ENCODE assay signal across 9 cellular contexts in genomic region chr4:56530269-56531148, GRCh38. TPM values are rescaled to one million over a fixed set of nuclear protein-coding genes. Genes with fewer than 3 reads are reported as not detected.
DNase-seq lines count a peak whose midpoint lies in the region; ATAC-seq and TF ChIP-seq lines count a peak whose summit lies in the region.
"Had no signal": no experiment of that assay in that cellular context is flagged by ENCODE, and none has a peak within 500 bp of the region (broad histone marks: within the 10 kb centered on the region; RNA-seq: fewer than 3 reads in every experiment).

No MANE protein-coding gene starts in this region.

- no peaks in the 10 kb centered on the region for H3K36me3 Mint-ChIP-seq in activated naive CD4-positive, alpha-beta T cell treated with anti-CD3 and anti-CD28 coated beads, Interleukin-2, amount 50 U/mL, for 24 hours

- intact Hi-C loops in ovary (cut with DNase I): no loop called here
- intact Hi-C loops in testis (cut with DNase I; ENCODE audit: low total_unique reads): no loop called here

- no peak for TF ChIP-seq POLR2A in ovary (IDR thresholded peaks at IDR 0.05)
- TF ChIP-seq POLR2A in testis (IDR thresholded peaks at IDR 0.05): no peak

- H3K27ac Mint-ChIP-seq in activated naive CD4-positive, alpha-beta T cell treated with anti-CD3 and anti-CD28 coated beads, Interleukin-2, amount 50 U/mL, for 24 hours: no peak overlapping the region

- peak overlapping the region; percentile 93 for H3K4me2 ChIP-seq in GM23248 (ENCODE audit: unreplicated experiment)

- H3K4me1 ChIP-seq in GM23248 (ENCODE audit: insufficient read depth) (no peaks in the 10 kb centered on the region), cardiac muscle cell (ENCODE audit: low read depth) (peaks cover 7% of the 10 kb centered on the region), ovary (ENCODE audit: insufficient read depth) (peaks cover 8% of the 10 kb centered on the region), testis (peaks cover 9% of the 10 kb centered on the region)

- H3K9me3 Mint-ChIP-seq in activated naive CD4-positive, alpha-beta T cell treated with anti-CD3 and anti-CD28 coated beads, Interleukin-2, amount 50 U/mL, for 24 hours: no peaks in the 10 kb centered on the region

- H3K27me3 ChIP-seq in GM23248 (replicated peaks; ENCODE audit: insufficient read depth) (peaks cover 25% of the 10 kb centered on the region), cardiac muscle cell (no peaks in the 10 kb centered on the region), ovary (no peaks in the 10 kb centered on the region), testis (no peaks in the 10 kb centered on the region)

- H3F3A ChIP-seq in GM23248 (ENCODE audit: insufficient read depth): no peaks in the 10 kb centered on the region

- H3K27ac ChIP-seq in GM23248 (no peak overlapping the region), cardiac muscle cell (no peak overlapping the region), ovary (no peak overlapping the region), testis (peak overlapping the region in 1 of 2 donors; percentile 62)
- H3K27ac ChIP-seq: epithelial cell of prostate had no signal

- ATAC-seq in SK-N-SH treated with all-trans-retinoic acid at 6 μM for 48 hours: peak; percentile 95

- H2AFZ ChIP-seq in GM23248: peak overlapping the region; percentile 91

- H3K4me3 Mint-ChIP-seq in activated naive CD4-positive, alpha-beta T cell treated with anti-CD3 and anti-CD28 coated beads, Interleukin-2, amount 50 U/mL, for 24 hours: peak overlapping the region; percentile 72

- H3K4me1 Mint-ChIP-seq in activated naive CD4-positive, alpha-beta T cell treated with anti-CD3 and anti-CD28 coated beads, Interleukin-2, amount 50 U/mL, for 24 hours: no peaks in the 10 kb centered on the region

- peak overlapping the region; percentile 70 for H3K4me3 ChIP-seq in GM23248
- H3K4me3 ChIP-seq in cardiac muscle cell: peak overlapping the region; percentile 46
- peak overlapping the region; percentile 61 for H3K4me3 ChIP-seq in ovary
- H3K4me3 ChIP-seq in testis: peak overlapping the region; percentile 68 to 75

- TF ChIP-seq CTCF in cardiac muscle cell (IDR thresholded peaks at IDR 0.05; ENCODE audit: low read depth, low read length) (no peak), ovary (IDR thresholded peaks at IDR 0.05) (no peak), testis (IDR thresholded peaks at IDR 0.05) (no peak)

- TF ChIP-seq EP300 in ovary (IDR thresholded peaks at IDR 0.05): no peak

- DNase-seq in DMS53 treated with DMSO at 0.1 percent for 48 hours (lab: John Stamatoyannopoulos, UW; ENCODE audit: unreplicated experiment) (peak; percentile 45), GM23248 (peak; percentile 90), LHCN-M2 (ENCODE audit: low read depth) (peak; percentile 62), cardiac muscle cell (ENCODE audit: low read depth in 1 of 2, low spot score in 1 of 2) (peak; percentile 87 to 93), ovary (peak; percentile 81 to 89 (median 83)), testis (peak; percentile 95)

- H3K9me3 ChIP-seq in GM23248 (ENCODE audit: low read depth) (no peaks in the 10 kb centered on the region), cardiac muscle cell (ENCODE audit: low read depth) (no peaks in the 10 kb centered on the region), ovary (no peaks in the 10 kb centered on the region), testis (no peaks in the 10 kb centered on the region)

- peak overlapping the region; percentile 65 for H3K9ac ChIP-seq in GM23248

- no peaks in the 10 kb centered on the region for H4K20me1 ChIP-seq in GM23248 (ENCODE audit: insufficient read depth)

- in situ Hi-C loops in GM23248 (cut with MboI): no loop called here

- H3K36me3 ChIP-seq in GM23248 (ENCODE audit: low read depth) (no peaks in the 10 kb centered on the region), cardiac muscle cell (no peaks in the 10 kb centered on the region), ovary (no peaks in the 10 kb centered on the region), testis (ENCODE audit: low read depth, missing control alignments) (no peaks in the 10 kb centered on the region)

- 3 to 4% methylated on average over 54 to 65 of the region's 68 CpGs for WGBS in GM23248 (ENCODE audit: low coverage in 1 of 2, low lambda C conversion rate in 2 of 2, missing lambda C conversion rate in 2 of 2), 2 experiments
- WGBS in ovary, 3 donors: 2 to 5% (median 4%) methylated on average over 39 to 68 of the region's 68 CpGs
- 3 to 9% methylated on average over 11 to 58 of the region's 68 CpGs for WGBS in testis, 2 donors

- H3K27me3 Mint-ChIP-seq in activated naive CD4-positive, alpha-beta T cell treated with anti-CD3 and anti-CD28 coated beads, Interleukin-2, amount 50 U/mL, for 24 hours: peaks cover 7% of the 10 kb centered on the region

- H3K79me2 ChIP-seq in GM23248 (ENCODE audit: insufficient read depth): no peaks in the 10 kb centered on the region

- H3K9me2 ChIP-seq in GM23248 (ENCODE audit: insufficient read depth): no peaks in the 10 kb centered on the region

TF ChIP-seq in SK-N-SH treated with all-trans-retinoic acid at 6 μM for 48 hours, 23 proteins besides CTCF, POLR2A, EP300 and RAD21:
- TF ChIP-seq ZNF8 (CRISPR knock-in tag; IDR thresholded peaks at IDR 0.05): 0 out of 2 replicates have a peak, but pooled peaks have one; percentile 5
- TF ChIP-seq GLIS3 (CRISPR knock-in tag; IDR thresholded peaks at IDR 0.05): no peak

RNA-seq across cellular contexts. Expression of gene ARL9, which starts 24.9 kb away (rescaled TPM):
- total RNA-seq in GM23248 (2014; rRNA removed; shearing (Covaris generic)): not detected in 2 replicates
- polyA plus RNA-seq in GM23248 (2016; fragmentation: Nextera tagmentation; extraction: Ambion mirVana): 0.24 and 0.29 TPM in 2 replicates
- not detected in 2 replicates for total RNA-seq in LHCN-M2 (2014; rRNA removed)
- 0.34 TPM for polyA plus RNA-seq in LHCN-M2 (2012)
- total RNA-seq in cardiac muscle cell: 0.04 and 0.06 TPM in 2 replicates
- polyA plus RNA-seq in cardiac muscle cell: 0.06 and 0.98 TPM in 2 replicates
- 1 to 10 TPM in 2 of 7 donors, under 1 TPM in 3, not detected in 2; 0.47 to 1.3 (median 0.88) TPM for total RNA-seq in ovary
- 1 to 10 TPM in 1 of 2 donors, under 1 TPM in 1; 0.81 to 1.1 TPM for polyA plus RNA-seq in ovary
- 1 to 10 TPM; 1.3 to 4.7 TPM for total RNA-seq in testis
- 5.9 TPM for polyA plus RNA-seq in testis (ENCODE audit: insufficient read depth, low read depth, low replicate concordance)

Comparison
In these comparisons a context has a peak if more than half of its experiments do, and no peak if none do; other contexts are left out.
1. DNase-seq: peak in every context shown above with its lines; median percentile 95 in testis; 90 in GM23248; 90 in cardiac muscle cell; 83 in ovary; 62 in LHCN-M2; 45 in DMS53 treated with DMSO at 0.1 percent for 48 hours.